ENCODE assay signal across 1 cellular context in genomic region chr4:72900952-72901351, GRCh38.
TF ChIP-seq lines count a peak whose summit lies in the region.

No MANE protein-coding gene starts in this region.

TF ChIP-seq in GM23338, 12 proteins besides CTCF, POLR2A, EP300 and RAD21 (continued from another document):
- TF ChIP-seq ZNF462 (CRISPR knock-in tag; IDR thresholded peaks at IDR 0.05): no peak
- TF ChIP-seq NANOG (IDR thresholded peaks at IDR 0.05; ENCODE audit: borderline replicate concordance): no peak
- TF ChIP-seq REST (IDR thresholded peaks at IDR 0.05; ENCODE audit: unreplicated experiment): no peak
- no peak for TF ChIP-seq STAT1 (IDR thresholded peaks at IDR 0.05; ENCODE audit: unreplicated experiment)
